Comparison of ENCODE assay signal across 30 cellular contexts in the genomic region with DNA sequence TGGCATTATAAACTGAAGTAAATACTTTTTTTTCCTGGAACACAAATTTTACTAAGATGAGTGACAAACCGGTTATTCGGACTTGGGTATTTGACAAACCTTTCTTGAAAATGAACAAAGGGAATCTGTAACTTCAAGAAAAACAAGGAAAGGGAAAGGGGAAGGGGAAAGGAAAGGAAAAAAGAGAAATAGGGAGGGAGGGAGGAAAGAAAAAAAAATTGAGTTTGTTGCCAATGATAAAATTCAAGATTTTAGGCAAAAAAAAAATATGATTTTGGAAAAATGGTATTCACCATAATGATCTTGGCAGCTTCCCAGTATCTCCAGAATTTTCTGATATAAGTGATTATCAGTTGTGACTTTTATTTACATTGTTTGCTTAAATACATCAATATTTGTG.
"Had no signal": no experiment of that assay in that cellular context is flagged by ENCODE, and none has a peak within 500 bp of the region (broad histone marks: within the 10 kb centered on the region; RNA-seq: fewer than 3 reads in every experiment).

No MANE protein-coding gene starts in this region.

- H3K27me3 ChIP-seq: adrenal gland, brain microvascular endothelial cell, dorsolateral prefrontal cortex, gastrocnemius medialis, hepatocyte, pancreas, upper lobe of left lung, vagina had no signal

- DNase-seq: activated CD4-positive, alpha-beta T cell treated with anti-CD3 and anti-CD28 coated beads for 48 hours; activated CD8-positive, alpha-beta memory T cell treated with anti-CD3 and anti-CD28 coated beads for 24 hours; activated effector memory CD4-positive, alpha-beta T cell treated with anti-CD3 and anti-CD28 coated beads, Interleukin-2, amount 50 U/mL, for 16 hours; activated naive CD4-positive, alpha-beta T cell treated with anti-CD3 and anti-CD28 coated beads for 36 hours; activated naive CD8-positive, alpha-beta T cell treated with anti-CD3 and anti-CD28 coated beads for 36 hours; adrenal gland; aorta; brain microvascular endothelial cell; dorsolateral prefrontal cortex; effector memory CD4-positive, alpha-beta T cell; gastrocnemius medialis; glutamatergic neuron; islet precursor cell; left ventricle myocardium inferior; mesendoderm; natural killer cell; psoas muscle; stimulated activated CD4-positive, alpha-beta T cell treated with anti-CD3 and anti-CD28 coated beads, Interleukin-15, amount 100 ng/mL, for 24 hours; stimulated activated CD4-positive, alpha-beta T cell treated with anti-CD3 and anti-CD28 coated beads, Interleukin-2, amount 100 ng/mL, for 24 hours; stimulated activated naive CD4-positive, alpha-beta T cell; T-helper 17 cell; T1000; upper lobe of left lung; WERI-Rb-1 had no signal

- FAIRE-seq: pancreas had no signal

- H3K4me3 ChIP-seq: adrenal gland, coronary artery, dorsolateral prefrontal cortex, gastrocnemius medialis, hepatocyte, left ventricle myocardium inferior, lung, pancreas, psoas muscle, upper lobe of left lung, vagina had no signal

- H2AFZ ChIP-seq: hepatocyte had no signal

- H3K27me3 Mint-ChIP-seq: activated naive CD8-positive, alpha-beta T cell treated with anti-CD3 and anti-CD28 coated beads for 36 hours; T-helper 17 cell had no signal

- H3K27ac ChIP-seq: adrenal gland, brain microvascular endothelial cell, coronary artery, dorsolateral prefrontal cortex, gastrocnemius medialis, hepatocyte, left ventricle myocardium inferior, pancreas, psoas muscle, upper lobe of left lung, vagina, WERI-Rb-1 had no signal

- H3K4me2 ChIP-seq: hepatocyte had no signal

- H3K9me3 ChIP-seq: adrenal gland, gastrocnemius medialis, left ventricle myocardium inferior, pancreas, psoas muscle, upper lobe of left lung, vagina had no signal

- H3K9me3 Mint-ChIP-seq: activated naive CD4-positive, alpha-beta T cell treated with anti-CD3 and anti-CD28 coated beads for 36 hours; activated naive CD8-positive, alpha-beta T cell treated with anti-CD3 and anti-CD28 coated beads for 36 hours; natural killer cell had no signal

- ATAC-seq: activated CD4-positive, CD25-positive, alpha-beta regulatory T cell treated with anti-CD3 and anti-CD28 coated beads, Interleukin-2, amount 50 U/mL, for 24 hours; gastrocnemius medialis; natural killer cell; pancreas; psoas muscle; T-helper 17 cell had no signal

- H3K4me3 Mint-ChIP-seq: activated naive CD4-positive, alpha-beta T cell treated with anti-CD3 and anti-CD28 coated beads for 36 hours; activated naive CD8-positive, alpha-beta T cell treated with anti-CD3 and anti-CD28 coated beads for 36 hours; natural killer cell; T-helper 17 cell had no signal

- H3K36me3 Mint-ChIP-seq: natural killer cell had no signal

- H3K27ac Mint-ChIP-seq: activated naive CD4-positive, alpha-beta T cell treated with anti-CD3 and anti-CD28 coated beads for 36 hours; activated naive CD8-positive, alpha-beta T cell treated with anti-CD3 and anti-CD28 coated beads for 36 hours; natural killer cell; T-helper 17 cell had no signal
